8 cellular contexts compared by ENCODE assay signal in the genomic region with DNA sequence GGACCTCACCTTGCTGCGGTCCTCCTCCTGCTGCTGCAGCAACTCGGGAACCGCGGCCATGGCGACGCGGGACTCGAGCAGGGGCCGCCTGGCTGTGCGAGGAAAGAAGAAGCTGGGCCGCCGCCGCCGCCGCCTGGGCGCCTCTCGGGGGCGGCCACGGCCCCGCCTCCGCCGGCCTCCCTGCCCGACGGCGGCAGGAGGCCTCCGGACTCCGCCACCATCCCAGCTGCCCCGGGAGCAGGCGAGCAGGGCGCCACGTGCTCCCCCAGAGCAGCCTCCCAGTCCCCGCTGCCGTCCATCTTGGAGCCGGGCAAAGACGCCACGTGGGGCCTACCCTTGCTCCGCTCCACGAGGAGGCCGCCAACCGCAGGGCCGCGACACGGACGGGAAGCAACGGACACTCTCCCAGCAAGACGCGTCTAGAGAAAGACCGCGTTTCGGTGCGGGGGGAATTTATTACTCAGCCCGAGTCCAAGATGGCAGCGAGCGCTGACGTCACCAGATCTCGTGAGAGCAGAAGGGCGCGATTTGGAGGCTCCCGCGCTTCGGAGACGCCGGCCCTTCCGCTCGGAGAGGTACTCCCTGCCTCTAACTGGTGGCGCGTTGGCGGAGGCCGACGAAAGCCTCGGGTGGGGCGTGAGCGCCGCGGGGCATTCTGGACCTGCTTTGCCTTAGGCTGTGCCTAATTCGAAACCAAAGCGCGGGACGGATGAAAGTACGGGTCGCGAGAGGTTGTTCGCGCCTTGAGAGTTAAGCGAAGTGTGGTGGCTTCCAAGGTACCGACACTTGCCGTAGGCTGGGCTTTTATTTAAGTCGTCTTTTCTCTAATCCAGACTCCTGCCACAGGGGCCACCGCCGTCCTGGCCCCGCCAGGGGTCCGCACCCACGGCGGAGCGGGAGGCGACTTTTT. TPM values are rescaled to one million over a fixed set of nuclear protein-coding genes. Genes with fewer than 3 reads are reported as not detected.
DNase-seq lines count a peak whose midpoint lies in the region; ATAC-seq and TF ChIP-seq lines count a peak whose summit lies in the region.

Gene MGME1 (plus strand): TSS at position 653 of the 910 bp plus-strand sequence. CDS start 842 bp downstream, outside the sequence.
Gene SNX5 (minus strand): TSS at position 429 of the 910 bp plus-strand sequence. CDS start 369 bp downstream, at position 60.

- peak within 1 kb of the TSS; percentile 92 for H2AFZ ChIP-seq in mammary epithelial cell (ENCODE audit: low read depth, low read length)

- TF ChIP-seq CTCF in WERI-Rb-1 (IDR thresholded peaks at IDR 0.05; ENCODE audit: low read depth, low read length) (no peak), mammary epithelial cell (conservative IDR thresholded peaks at IDR 0.05 in 1 of 2, IDR thresholded peaks at IDR 0.05 in 1 of 2; ENCODE audit: extremely low read depth in 1 of 2, insufficient read depth in 1 of 2, low read depth in 1 of 2, low read length in 2 of 2) (no peak)

- intact Hi-C loops in mammary epithelial cell (cut with micrococcal nuclease): loop anchor here (1.0 to 5.0 kb wide), 3 partner anchors 284 to 499 kb away; partner anchors contain the start of genes DZANK1 and POLR3F

- H3K4me3 ChIP-seq in WERI-Rb-1 (ENCODE audit: low read depth, low read length) (peak within 1 kb of the TSS; percentile 94), mammary epithelial cell (replicated peaks in 1 of 3; ENCODE audit: insufficient read depth in 1 of 3, low read depth in 2 of 3, low read length in 3 of 3) (peak within 1 kb of the TSS; percentile 88 to 93 (median 91)), iPS-20b (ENCODE audit: low read length) (peak within 1 kb of the TSS; percentile 96), skin epidermis (peak within 1 kb of the TSS; percentile 75 to 88 (median 84))

- 2% methylated on average over 49 of the region's 96 CpGs for WGBS in mammary epithelial cell (ENCODE audit: low coverage, missing lambda C conversion rate)

- BruUV-seq in mammary epithelial cell (replicated peaks; lab: Mats Ljungman, UMichigan): no TSS peak

- H3K36me3 ChIP-seq in WERI-Rb-1 (peaks cover 66% of the 10 kb centered on the region), mammary epithelial cell (ENCODE audit: insufficient read depth, low read length) (peaks cover 7% of the 10 kb centered on the region), iPS-20b (ENCODE audit: insufficient read depth, low read depth, low read length) (peaks cover 64% of the 10 kb centered on the region)

- in situ Hi-C loops in ACHN (cut with HindIII; ENCODE audit: low pct_ligation_motif_present, low pct_unique_long_range_greater_than_20kb, low sequenced_read_pairs) (no loop called here), mammary epithelial cell (cut with MboI; ENCODE audit: low sequenced_read_pairs in 2 of 2) (loop anchor here in 1 of 2 donors (25.0 kb wide), 2 partner anchors 319 to 456 kb away; partner anchors contain the start of gene ZNF133)

- H3K27me3 ChIP-seq in WERI-Rb-1 (ENCODE audit: insufficient read depth, low read depth, severe bottlenecking) (no peaks in the 10 kb centered on the region), mammary epithelial cell (ENCODE audit: insufficient read depth, low read length) (no peaks in the 10 kb centered on the region), iPS-20b (ENCODE audit: insufficient read depth, low read length) (no peaks in the 10 kb centered on the region)

- H3K79me2 ChIP-seq in mammary epithelial cell (ENCODE audit: insufficient read depth, low read length): peaks cover 98% of the 10 kb centered on the region

- peaks cover 26% of the 10 kb centered on the region for H3K4me1 ChIP-seq in mammary epithelial cell (ENCODE audit: insufficient read depth, low read length)
- peaks cover 24% of the 10 kb centered on the region for H3K4me1 ChIP-seq in iPS-20b (ENCODE audit: insufficient read depth, low read length)

- peak; percentile 77 for ATAC-seq in GM18873 (IDR thresholded peaks at IDR 0.05; ENCODE audit: low FRiP score, unreplicated experiment)
- ATAC-seq in HG03139 (IDR thresholded peaks at IDR 0.05; ENCODE audit: unreplicated experiment): peak; percentile 72

- no peaks in the 10 kb centered on the region for H3K9me3 ChIP-seq in WERI-Rb-1 (ENCODE audit: severe bottlenecking)
- H3K9me3 ChIP-seq in mammary epithelial cell (replicated peaks; ENCODE audit: insufficient read depth, low read length): no peaks in the 10 kb centered on the region
- no peaks in the 10 kb centered on the region for H3K9me3 ChIP-seq in iPS-20b (ENCODE audit: insufficient read depth, low read depth, low read length)

- H3K9ac ChIP-seq in mammary epithelial cell (ENCODE audit: insufficient read depth, low read length) (peak within 1 kb of the TSS; percentile 99), iPS-20b (ENCODE audit: low read depth, low read length) (peak within 1 kb of the TSS; percentile 99)

- CTCF ChIA-PET in mammary epithelial cell (lab: Charles Lee; ENCODE audit: low non-redundant PET): no interaction called here

- H3K27ac ChIP-seq in WERI-Rb-1 (peak within 1 kb of the TSS; percentile 100), mammary epithelial cell (ENCODE audit: insufficient read depth, low read depth, low read length) (peak within 1 kb of the TSS; percentile 98), iPS-20b (ENCODE audit: low read length) (peak within 1 kb of the TSS; percentile 94), skin epidermis (peak within 1 kb of the TSS; percentile 82 to 99 (median 97))

- H4K20me1 ChIP-seq in mammary epithelial cell (ENCODE audit: insufficient read depth, low read length): peaks cover 2% of the 10 kb centered on the region

- H3K4me2 ChIP-seq in mammary epithelial cell (ENCODE audit: insufficient read depth, low read depth, low read length): peak within 1 kb of the TSS; percentile 94

- DNase-seq in ACHN (peak; percentile 98), NCI-H2227 (lab: John Stamatoyannopoulos, UW; ENCODE audit: unreplicated experiment) (peak; percentile 100), WERI-Rb-1 (peak; percentile 99), mammary epithelial cell (peak; percentile 99)

- dilution Hi-C loops in mammary epithelial cell (cut with HindIII; ENCODE audit: low sequenced_read_pairs): no loop called here

RNA-seq across cellular contexts. Expression of gene MGME1, which starts in this region (rescaled TPM):
- 10 to 100 TPM; 15.8 to 36.2 TPM for total RNA-seq in mammary epithelial cell
- 22.4 TPM for polyA plus RNA-seq in mammary epithelial cell
- polyA minus RNA-seq in mammary epithelial cell: 12.3 TPM

RNA-seq across cellular contexts. Expression of gene SNX5, which starts in this region (rescaled TPM):
- 100 to 1,000 TPM in 1 of 2 donors, 10 to 100 TPM in 1; 68.0 to 137 TPM for total RNA-seq in mammary epithelial cell
- polyA plus RNA-seq in mammary epithelial cell: 91.8 TPM
- polyA minus RNA-seq in mammary epithelial cell: 93.1 TPM

Comparison
In these comparisons a context has a peak if more than half of its experiments do, and no peak if none do; other contexts are left out.
1. Peak in every context shown above with its lines: DNase-seq, ATAC-seq, H3K4me3 ChIP-seq and H3K27ac ChIP-seq.